Comparison of ENCODE assay signal across 14 cellular contexts in the genomic region with DNA sequence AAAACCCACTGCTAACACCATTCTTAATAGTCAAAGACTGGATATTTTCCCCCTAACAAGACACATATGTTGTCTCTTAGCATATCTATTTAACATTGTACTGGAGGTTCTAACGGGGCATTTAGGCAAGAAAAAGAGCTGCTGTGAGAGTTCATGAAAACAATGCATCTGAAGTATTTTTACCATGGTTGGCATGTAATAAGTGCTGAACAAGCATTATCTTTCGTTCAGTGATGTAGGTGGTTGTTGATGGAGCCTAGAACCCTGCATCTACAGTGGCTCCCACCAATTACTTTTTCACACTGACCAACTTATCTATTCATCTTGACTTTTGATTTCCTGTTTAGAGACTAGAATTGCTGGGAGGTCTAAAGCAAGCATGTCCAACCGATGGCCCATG.
DNase-seq lines count a peak whose midpoint lies in the region; ATAC-seq and TF ChIP-seq lines count a peak whose summit lies in the region.
"Had no signal": no experiment of that assay in that cellular context is flagged by ENCODE, and none has a peak within 500 bp of the region (broad histone marks: within the 10 kb centered on the region; RNA-seq: fewer than 3 reads in every experiment).

No MANE protein-coding gene starts in this region.

- peak overlapping the region; percentile 64 for H3K4me3 ChIP-seq in OCI-LY3 (ENCODE audit: low read length)
- no peak overlapping the region for H3K4me3 ChIP-seq in subcutaneous abdominal adipose tissue (ENCODE audit: low read depth in 1 of 5, low read length in 5 of 5)
- H3K4me3 ChIP-seq: dorsolateral prefrontal cortex had no signal

- H3K9ac ChIP-seq in OCI-LY3 (ENCODE audit: low read length), result peak overlapping the region; percentile 56
- H3K9ac ChIP-seq in subcutaneous abdominal adipose tissue (ENCODE audit: low read length in 5 of 5), result no peak overlapping the region

- no peaks in the 10 kb centered on the region for H3K9me3 Mint-ChIP-seq in activated naive CD4-positive, alpha-beta T cell treated with anti-CD3 and anti-CD28 coated beads, Interleukin-2, amount 10 ng/mL, durations not matched to agents 7 days and 5 days
- H3K9me3 Mint-ChIP-seq in effector memory CD8-positive, alpha-beta T cell, result no peaks in the 10 kb centered on the region
- H3K9me3 Mint-ChIP-seq: T-helper 1 cell treated with Interleukin-12 subunit alpha and Interleukin-12 subunit beta and Interleukin-4 antibody, amounts not matched to agents 30 μg/mL and 1 μg/mL, for 36 hours had no signal

- no peak overlapping the region for H2AFZ ChIP-seq in OCI-LY3 (ENCODE audit: low read depth, low read length)

- H3K9me3 ChIP-seq in OCI-LY3 (ENCODE audit: insufficient read depth, low read length) (no peaks in the 10 kb centered on the region), subcutaneous abdominal adipose tissue (ENCODE audit: control insufficient read depth in 5 of 5, low read length in 5 of 5) (peaks cover 0 to 2% (median 0%) of the 10 kb centered on the region in 5 donors)

- peak overlapping the region; percentile 89 for H3K4me2 ChIP-seq in OCI-LY3 (ENCODE audit: low read length)

- H3K27ac ChIP-seq in OCI-LY3 (ENCODE audit: low read length) (peak overlapping the region; percentile 87), subcutaneous abdominal adipose tissue (ENCODE audit: low read depth, low read length) (peak overlapping the region; percentile 99)
- H3K27ac ChIP-seq: brain microvascular endothelial cell had no signal

- peaks cover 11% of the 10 kb centered on the region for H3K36me3 Mint-ChIP-seq in activated naive CD4-positive, alpha-beta T cell treated with anti-CD3 and anti-CD28 coated beads, Interleukin-2, amount 10 ng/mL, durations not matched to agents 7 days and 5 days
- peaks cover 47% of the 10 kb centered on the region for H3K36me3 Mint-ChIP-seq in effector memory CD8-positive, alpha-beta T cell (ENCODE audit: insufficient read depth)

- peaks cover 74% of the 10 kb centered on the region for H3K4me1 Mint-ChIP-seq in activated naive CD4-positive, alpha-beta T cell treated with anti-CD3 and anti-CD28 coated beads, Interleukin-2, amount 10 ng/mL, durations not matched to agents 7 days and 5 days
- H3K4me1 Mint-ChIP-seq in effector memory CD8-positive, alpha-beta T cell (ENCODE audit: low read depth in 2 of 2), result peaks cover 73 to 85% of the 10 kb centered on the region in 2 donors

- ATAC-seq in effector memory CD8-positive, alpha-beta T cell (replicated peaks), result no peak
- no peak for ATAC-seq in HG02970 (IDR thresholded peaks at IDR 0.05; ENCODE audit: low FRiP score, unreplicated experiment)

- H3K36me3 ChIP-seq in OCI-LY3 (replicated peaks; ENCODE audit: low read depth, low read length) (peaks cover 15% of the 10 kb centered on the region), subcutaneous abdominal adipose tissue (ENCODE audit: control insufficient read depth in 5 of 5, insufficient read depth in 5 of 5, low read length in 5 of 5) (no peaks in the 10 kb centered on the region)
- H3K36me3 ChIP-seq: brain microvascular endothelial cell had no signal

- no peaks in the 10 kb centered on the region for H3K27me3 Mint-ChIP-seq in activated naive CD4-positive, alpha-beta T cell treated with anti-CD3 and anti-CD28 coated beads, Interleukin-2, amount 10 ng/mL, durations not matched to agents 7 days and 5 days
- no peaks in the 10 kb centered on the region for H3K27me3 Mint-ChIP-seq in effector memory CD8-positive, alpha-beta T cell

- CTCF ChIA-PET in activated naive CD4-positive, alpha-beta T cell treated with anti-CD3 and anti-CD28 coated beads, Interleukin-2, amount 10 ng/mL, durations not matched to agents 7 days and 5 days (lab: Charles Lee), result interaction anchor here (0.6 kb wide), 1 partner anchor 16 kb away, joined by 3 read pairs; no protein-coding TSS in a partner anchor

- H3K27me3 ChIP-seq in OCI-LY3 (ENCODE audit: low read depth, low read length) (no peaks in the 10 kb centered on the region), subcutaneous abdominal adipose tissue (ENCODE audit: control insufficient read depth in 5 of 5, insufficient read depth in 4 of 5, low read length in 5 of 5) (no peaks in the 10 kb centered on the region)
- H3K27me3 ChIP-seq: brain microvascular endothelial cell, dorsolateral prefrontal cortex had no signal

- no peak for DNase-seq in activated naive CD4-positive, alpha-beta T cell treated with anti-CD3 and anti-CD28 coated beads, Interleukin-2, amount 10 ng/mL, durations not matched to agents 7 days and 5 days
- no peak for DNase-seq in activated naive CD4-positive, alpha-beta T cell treated with anti-CD3 and anti-CD28 coated beads, Interleukin-2, amount 50 U/mL, for 16 hours
- no peak for DNase-seq in effector memory CD8-positive, alpha-beta T cell
- DNase-seq in NCI-H2081 (lab: John Stamatoyannopoulos, UW), result no peak
- no peak for DNase-seq in superior temporal gyrus (ENCODE audit: extremely low spot score)
- DNase-seq: activated CD4-positive, alpha-beta T cell treated with anti-CD3 and anti-CD28 coated beads for 4 hours; brain microvascular endothelial cell; dorsolateral prefrontal cortex; NCI-H1092; stimulated activated CD4-positive, alpha-beta T cell treated with anti-CD3 and anti-CD28 coated beads, Interleukin-4, amount 100 ng/mL, for 1 hour had no signal

- peaks cover 90% of the 10 kb centered on the region for H3K4me1 ChIP-seq in OCI-LY3 (ENCODE audit: low read length)
- H3K4me1 ChIP-seq in subcutaneous abdominal adipose tissue (ENCODE audit: control insufficient read depth in 5 of 5, insufficient read depth in 5 of 5, low read length in 5 of 5), result peaks cover 25 to 78% (median 67%) of the 10 kb centered on the region in 5 donors

- no peak for TF ChIP-seq CTCF in OCI-LY3 (IDR thresholded peaks at IDR 0.05; ENCODE audit: low read depth, low read length)

- peaks cover 57% of the 10 kb centered on the region for H4K20me1 ChIP-seq in OCI-LY3 (ENCODE audit: insufficient read depth, low read length)

- peaks cover 99% of the 10 kb centered on the region for H3K79me2 ChIP-seq in OCI-LY3 (ENCODE audit: low read length)

- H3K27ac Mint-ChIP-seq in activated naive CD4-positive, alpha-beta T cell treated with anti-CD3 and anti-CD28 coated beads, Interleukin-2, amount 10 ng/mL, durations not matched to agents 7 days and 5 days, result peak overlapping the region; percentile 30
- H3K27ac Mint-ChIP-seq in effector memory CD8-positive, alpha-beta T cell, result peak overlapping the region; percentile 91 to 98

- no peak overlapping the region for H3K4me3 Mint-ChIP-seq in activated naive CD4-positive, alpha-beta T cell treated with anti-CD3 and anti-CD28 coated beads, Interleukin-2, amount 10 ng/mL, durations not matched to agents 7 days and 5 days
- peak overlapping the region; percentile 69 to 73 for H3K4me3 Mint-ChIP-seq in effector memory CD8-positive, alpha-beta T cell
